ENCODE assay signal across 17 cellular contexts in the genomic region with DNA sequence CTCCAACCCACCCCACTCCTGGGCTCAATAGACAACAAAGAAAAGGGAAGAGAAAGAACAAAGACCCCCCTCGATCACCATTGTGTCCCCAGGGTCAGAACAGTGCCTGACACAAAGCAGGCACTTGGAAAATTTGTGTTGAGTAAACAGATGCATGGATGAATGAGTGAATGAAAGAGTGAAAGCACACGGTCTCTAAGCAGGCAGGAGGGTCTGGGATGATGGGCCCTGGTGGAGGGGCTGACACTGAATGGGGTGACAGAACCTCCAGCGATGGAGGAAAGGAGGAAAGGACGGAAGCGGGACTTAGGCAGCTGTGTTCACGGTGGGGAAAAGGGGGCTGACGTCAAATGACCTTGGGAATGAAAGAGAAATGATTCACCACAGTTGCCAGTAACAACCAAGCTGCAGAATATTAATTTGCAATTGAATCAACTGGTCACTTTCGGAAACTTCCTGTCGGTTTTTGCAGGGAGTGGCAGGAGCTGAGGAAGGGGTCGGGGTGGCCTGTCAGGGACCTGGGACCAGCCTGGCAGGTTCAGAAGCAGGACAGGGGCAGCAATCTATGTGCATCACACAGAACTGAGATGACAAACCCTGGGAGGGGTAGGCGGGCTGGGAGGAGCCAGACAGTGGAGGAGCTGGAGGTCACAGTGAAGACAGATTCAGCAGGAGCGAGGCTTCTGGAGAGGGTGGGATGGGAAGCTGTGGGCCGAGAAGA. TPM values are rescaled to one million over a fixed set of nuclear protein-coding genes. Genes with fewer than 3 reads are reported as not detected.
DNase-seq lines count a peak whose midpoint lies in the region; TF ChIP-seq lines count a peak whose summit lies in the region.
"Had no signal": no experiment of that assay in that cellular context is flagged by ENCODE, and none has a peak within 500 bp of the region (broad histone marks: within the 10 kb centered on the region; RNA-seq: fewer than 3 reads in every experiment).

No MANE protein-coding gene starts in this region.

- H3K36me3 ChIP-seq in HAP-1 (replicated peaks) (no peaks in the 10 kb centered on the region), WERI-Rb-1 (no peaks in the 10 kb centered on the region), smooth muscle cell (ENCODE audit: low read depth) (no peaks in the 10 kb centered on the region)

- H2AFZ ChIP-seq in smooth muscle cell (ENCODE audit: low read depth), result peak overlapping the region; percentile 51

- H3K27me3 ChIP-seq in HAP-1 (ENCODE audit: low read depth) (no peaks in the 10 kb centered on the region), WERI-Rb-1 (ENCODE audit: insufficient read depth, low read depth, severe bottlenecking) (no peaks in the 10 kb centered on the region), smooth muscle cell (ENCODE audit: low read depth) (no peaks in the 10 kb centered on the region)

- H3K36me3 Mint-ChIP-seq in glutamatergic neuron (ENCODE audit: unreplicated experiment), result no peaks in the 10 kb centered on the region

- peaks cover 3% of the 10 kb centered on the region for H3F3A ChIP-seq in smooth muscle cell (ENCODE audit: low read depth)

- peaks cover 7% of the 10 kb centered on the region for H3K27me3 Mint-ChIP-seq in glutamatergic neuron (ENCODE audit: unreplicated experiment)

- H3K4me1 ChIP-seq in HAP-1, result peaks cover 14% of the 10 kb centered on the region
- peaks cover 11% of the 10 kb centered on the region for H3K4me1 ChIP-seq in smooth muscle cell (ENCODE audit: low read depth)

- H3K27ac ChIP-seq in WERI-Rb-1, result peak overlapping the region; percentile 19
- H3K27ac ChIP-seq in smooth muscle cell (ENCODE audit: low read depth), result peak overlapping the region; percentile 32

- H3K9me3 Mint-ChIP-seq in glutamatergic neuron (ENCODE audit: unreplicated experiment), result peaks cover 5% of the 10 kb centered on the region
- H3K9me3 Mint-ChIP-seq: IgD-negative memory B cell had no signal

- peak overlapping the region; percentile 48 for H3K27ac Mint-ChIP-seq in glutamatergic neuron (ENCODE audit: unreplicated experiment)

- DNase-seq in HAP-1 (ENCODE audit: low spot score in 2 of 2), result peak; percentile 63 to 64
- peak; percentile 62 for DNase-seq in WERI-Rb-1
- peak; percentile 37 for DNase-seq in glutamatergic neuron
- no peak for DNase-seq in smooth muscle cell (lab: John Stamatoyannopoulos, UW; ENCODE audit: unreplicated experiment)
- no peak for DNase-seq in cortex of kidney (lab: John Stamatoyannopoulos, UW)
- DNase-seq in NCI-H1105 treated with DMSO at 0.1 percent for 48 hours (lab: John Stamatoyannopoulos, UW), result no peak
- no peak for DNase-seq in T-helper 2 cell
- DNase-seq in mesenteric fat pad (ENCODE audit: low spot score), result no peak
- DNase-seq: activated CD4-positive, alpha-beta T cell treated with anti-CD3 and anti-CD28 coated beads, Interleukin-2, amount 50 U/mL, for 4 hours; activated naive CD4-positive, alpha-beta T cell; COR-L47; NCI-H2029; stimulated activated naive CD4-positive, alpha-beta T cell treated with Interleukin-2 at 50 U/mL for 16 hours; T-helper 1 cell had no signal

- TF ChIP-seq CTCF in WERI-Rb-1 (IDR thresholded peaks at IDR 0.05; ENCODE audit: low read depth, low read length), result no peak
- no peak for TF ChIP-seq CTCF in glutamatergic neuron (IDR thresholded peaks at IDR 0.05; ENCODE audit: partially characterized antibody, unreplicated experiment)
- TF ChIP-seq CTCF in smooth muscle cell (IDR thresholded peaks at IDR 0.05; ENCODE audit: borderline replicate concordance, insufficient read depth, poor library complexity, severe bottlenecking), result no peak

- no peak overlapping the region for H3K4me3 ChIP-seq in HAP-1
- H3K4me3 ChIP-seq in WERI-Rb-1 (ENCODE audit: low read depth, low read length), result no peak overlapping the region
- no peak overlapping the region for H3K4me3 ChIP-seq in smooth muscle cell

- H3K79me2 ChIP-seq in smooth muscle cell (ENCODE audit: low read depth), result no peaks in the 10 kb centered on the region

- WGBS in smooth muscle cell (ENCODE audit: low lambda C conversion rate), result 32% methylated on average over 13 of the region's 13 CpGs

- H4K20me1 ChIP-seq in smooth muscle cell (ENCODE audit: low read depth), result no peaks in the 10 kb centered on the region

- no peaks in the 10 kb centered on the region for H3K9me3 ChIP-seq in HAP-1
- H3K9me3 ChIP-seq in WERI-Rb-1 (ENCODE audit: severe bottlenecking), result no peaks in the 10 kb centered on the region
- no peaks in the 10 kb centered on the region for H3K9me3 ChIP-seq in smooth muscle cell (replicated peaks; ENCODE audit: low read depth)

- H3K9ac ChIP-seq in smooth muscle cell (ENCODE audit: low read depth), result no peak overlapping the region

- H3K4me1 Mint-ChIP-seq in glutamatergic neuron (ENCODE audit: low read depth, unreplicated experiment), result peaks cover 7% of the 10 kb centered on the region

- in situ Hi-C loops in HAP-1 (cut with MboI; ENCODE audit: low sequenced_read_pairs), result no loop called here

- peak overlapping the region; percentile 12 for H3K4me3 Mint-ChIP-seq in glutamatergic neuron (ENCODE audit: unreplicated experiment)

- H3K4me2 ChIP-seq in smooth muscle cell, result peak overlapping the region; percentile 45

RNA-seq across cellular contexts. Expression of gene GAST, which starts 6.7 kb away (rescaled TPM):
- not detected for total RNA-seq in glutamatergic neuron (ENCODE audit: unreplicated experiment)
- total RNA-seq in smooth muscle cell, result not detected in 2 replicates
- polyA plus RNA-seq in smooth muscle cell, result 1.2 TPM in 1 of 2 replicates, not detected in the other
- total RNA-seq in mesenteric fat pad, result not detected
- total RNA-seq: lower leg skin, omental fat pad had no signal
- polyA plus RNA-seq: IgD-negative memory B cell had no signal

RNA-seq across cellular contexts. Expression of gene EIF1, which starts 16.7 kb away (rescaled TPM):
- total RNA-seq in glutamatergic neuron (ENCODE audit: unreplicated experiment), result 1,088 TPM
- 300 and 360 TPM in 2 replicates for total RNA-seq in smooth muscle cell
- 1,301 and 1,372 TPM in 2 replicates for polyA plus RNA-seq in smooth muscle cell
- total RNA-seq in mesenteric fat pad, result 972 TPM

RNA-seq across cellular contexts. Expression of gene HAP1, which starts 29.0 kb away (rescaled TPM):
- 0.76 TPM for total RNA-seq in glutamatergic neuron (ENCODE audit: unreplicated experiment)
- 0.04 and 0.36 TPM in 2 replicates for total RNA-seq in smooth muscle cell
- polyA plus RNA-seq in smooth muscle cell, result 0.54 and 0.73 TPM in 2 replicates
- 0.13 TPM for total RNA-seq in mesenteric fat pad
- polyA plus RNA-seq: IgD-negative memory B cell had no signal

Comparison
In these comparisons a context has a peak if more than half of its experiments do, and no peak if none do; other contexts are left out.
1. DNase-seq: peak in HAP-1 (2 of 2), WERI-Rb-1 (single experiment) and glutamatergic neuron (single experiment); none in smooth muscle cell (single experiment), cortex of kidney (single experiment), NCI-H1105 treated with DMSO at 0.1 percent for 48 hours (single experiment), T-helper 2 cell (0 of 5) and mesenteric fat pad (single experiment).